Comparison of ENCODE assay signal across 8 cellular contexts in genomic region chr9:72271617-72272478, GRCh38.
DNase-seq lines count a peak whose midpoint lies in the region; ATAC-seq, FAIRE-seq and TF ChIP-seq lines count a peak whose summit lies in the region.

No MANE protein-coding gene starts in this region.

- peak; percentile 83 to 89 for TF ChIP-seq RAD21 in A549 (conservative IDR thresholded peaks at IDR 0.05 in 1 of 2, IDR thresholded peaks at IDR 0.05 in 1 of 2)

- H3K9me3 Mint-ChIP-seq in activated T-cell treated with anti-CD3 and anti-CD28 coated beads, Interleukin-2, amount 50 U/mL, for 4 hours, result no peaks in the 10 kb centered on the region

- no peaks in the 10 kb centered on the region for H3K9me3 ChIP-seq in A549
- no peaks in the 10 kb centered on the region for H3K9me3 ChIP-seq in gastroesophageal sphincter

- POLR2A ChIA-PET in A549 (lab: Yijun Ruan, JAX), result interaction anchor here (0.7 to 1.4 kb wide), 3 partner anchors 72 to 233 kb away, joined by 4 to 5 read pairs (median 4); partner anchors contain the start of gene ZFAND5

- H3K36me3 ChIP-seq in gastroesophageal sphincter, result no peaks in the 10 kb centered on the region

- H3K27me3 ChIP-seq in gastroesophageal sphincter, result no peaks in the 10 kb centered on the region

- TF ChIP-seq CTCF in A549 (IDR thresholded peaks at IDR 0.05), result peak; percentile 89
- peak; percentile 70 to 89 (median 82) for TF ChIP-seq CTCF in gastroesophageal sphincter (IDR thresholded peaks at IDR 0.05)

- H3K4me1 Mint-ChIP-seq in activated T-cell treated with anti-CD3 and anti-CD28 coated beads, Interleukin-2, amount 50 U/mL, for 4 hours (ENCODE audit: low read depth), result no peaks in the 10 kb centered on the region

- peak; percentile 76 to 90; a peak in 4 of 6 replicates for ATAC-seq in A549
- ATAC-seq in HG02852 (IDR thresholded peaks at IDR 0.05; ENCODE audit: unreplicated experiment), result peak; percentile 76
- no peak for ATAC-seq in activated T-cell treated with anti-CD3 and anti-CD28 coated beads, Interleukin-2, amount 50 U/mL, for 4 hours
- no peak for ATAC-seq in gastroesophageal sphincter
- ATAC-seq in HG02763 (IDR thresholded peaks at IDR 0.05; ENCODE audit: unreplicated experiment), result no peak

- FAIRE-seq in A549 (lab: Jason Lieb, UNC), result no peak

- H3K4me1 ChIP-seq in A549 (no peaks in the 10 kb centered on the region), gastroesophageal sphincter (no peaks in the 10 kb centered on the region)

- CTCF ChIA-PET in A549 (lab: Yijun Ruan, JAX), result interaction anchor here (0.5 to 17.9 kb wide), 42 partner anchors 8 to 1590 kb away, joined by 3 to 340 read pairs (median 4); no protein-coding TSS in a partner anchor

- H3K27me3 Mint-ChIP-seq in activated T-cell treated with anti-CD3 and anti-CD28 coated beads, Interleukin-2, amount 50 U/mL, for 4 hours (ENCODE audit: low read depth), result peaks cover 3% of the 10 kb centered on the region

- no peak overlapping the region for H3K4me2 ChIP-seq in A549

- TF ChIP-seq EP300 in A549 (IDR thresholded peaks at IDR 0.05) (no peak), gastroesophageal sphincter (IDR thresholded peaks at IDR 0.05) (no peak)

- H3K4me3 Mint-ChIP-seq in activated T-cell treated with anti-CD3 and anti-CD28 coated beads, Interleukin-2, amount 50 U/mL, for 4 hours, result no peak overlapping the region

- WGBS in A549 (ENCODE audit: missing lambda C conversion rate), result 42% methylated on average over 9 of the region's 9 CpGs
- 18 to 39% methylated on average over 6 to 9 of the region's 9 CpGs for WGBS in gastroesophageal sphincter (ENCODE audit: low coverage in 1 of 2), 2 donors

- DNase-seq in A549 (ENCODE audit: low read depth in 1 of 2, low spot score in 1 of 2) (peak; percentile 64 to 76), GF-D8 (lab: John Stamatoyannopoulos, UW) (peak; percentile 2), NCI-H69 (lab: John Stamatoyannopoulos, UW) (peak; percentile 75), pons (ENCODE audit: low spot score) (peak; percentile 60)
- peak; percentile 20 for DNase-seq in activated T-cell treated with anti-CD3 and anti-CD28 coated beads, Interleukin-2, amount 50 U/mL, for 4 hours

- no peak overlapping the region for H3K27ac ChIP-seq in A549
- no peak overlapping the region for H3K27ac ChIP-seq in gastroesophageal sphincter

- no peak for TF ChIP-seq POLR2A in A549 (IDR thresholded peaks at IDR 0.05; ENCODE audit: low read length)
- no peak for TF ChIP-seq POLR2A in gastroesophageal sphincter (IDR thresholded peaks at IDR 0.05)

- H3K4me3 ChIP-seq in A549 (no peak overlapping the region), gastroesophageal sphincter (no peak overlapping the region)

- H3K36me3 Mint-ChIP-seq in activated T-cell treated with anti-CD3 and anti-CD28 coated beads, Interleukin-2, amount 50 U/mL, for 4 hours (ENCODE audit: insufficient read depth), result no peaks in the 10 kb centered on the region

TF ChIP-seq in A549, 52 proteins besides CTCF, POLR2A, EP300 and RAD21:
- TF ChIP-seq FOSB (CRISPR knock-in tag; IDR thresholded peaks at IDR 0.05) (no peak), SMC3 (IDR thresholded peaks at IDR 0.05) (peak; percentile 91), SREBF2 (IDR thresholded peaks at IDR 0.05) (no peak), JUN (IDR thresholded peaks at IDR 0.05) (no peak), HOXB13 (CRISPR knock-in tag; IDR thresholded peaks at IDR 0.05; ENCODE audit: low read depth) (no peak), RNF2 (IDR thresholded peaks at IDR 0.05; ENCODE audit: borderline replicate concordance, low read depth) (no peak), ELK1 (IDR thresholded peaks at IDR 0.05; ENCODE audit: low read depth, low read length) (no peak)

Comparison
In these comparisons a context has a peak if more than half of its experiments do, and no peak if none do; other contexts are left out.
1. ATAC-seq: peak in A549 (2 of 2) and HG02852 (single experiment); none in activated T-cell treated with anti-CD3 and anti-CD28 coated beads, Interleukin-2, amount 50 U/mL, for 4 hours (0 of 2), gastroesophageal sphincter (single experiment) and HG02763 (single experiment).
2. DNase-seq: peak in every context shown above with its lines; median percentile 75 in NCI-H69; 70 in A549; 60 in pons; 20 in activated T-cell treated with anti-CD3 and anti-CD28 coated beads, Interleukin-2, amount 50 U/mL, for 4 hours; 2 in GF-D8.